ENCODE assay signal across 10 cellular contexts in the genomic region with DNA sequence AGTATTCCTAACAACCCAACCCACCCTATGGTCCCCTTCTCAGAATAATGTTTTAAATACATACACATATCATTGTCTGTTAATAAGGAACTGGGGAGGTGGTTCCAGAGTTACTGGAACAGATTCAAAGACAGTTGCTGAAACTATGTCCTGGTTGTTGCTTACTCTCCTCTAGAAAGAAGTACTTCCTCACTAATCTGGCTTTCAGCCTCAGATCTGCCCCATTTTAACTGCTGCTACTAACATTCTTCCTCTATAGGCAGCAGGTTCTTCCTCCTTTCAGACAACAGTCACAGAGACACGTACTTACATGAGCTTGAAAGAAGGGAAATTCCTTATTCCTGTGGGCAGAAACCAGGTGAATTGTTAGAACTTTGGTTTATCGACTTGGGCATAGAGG.
"Had no signal": no experiment of that assay in that cellular context is flagged by ENCODE, and none has a peak within 500 bp of the region (broad histone marks: within the 10 kb centered on the region; RNA-seq: fewer than 3 reads in every experiment).

No MANE protein-coding gene starts in this region.

- H3K27me3 Mint-ChIP-seq: activated naive CD8-positive, alpha-beta T cell treated with anti-CD3 and anti-CD28 coated beads for 36 hours; activated T-cell treated with anti-CD3 and anti-CD28 coated beads, Interleukin-2, amount 50 U/mL, for 24 hours; natural killer cell treated with Interleukin-12 subunit alpha and Interleukin-12 subunit beta and Interleukin-15 and Interleukin-18, amount 100 ng/mL, for 72 hours had no signal

- H3K27ac Mint-ChIP-seq: activated naive CD8-positive, alpha-beta T cell treated with anti-CD3 and anti-CD28 coated beads for 36 hours; activated T-cell treated with anti-CD3 and anti-CD28 coated beads, Interleukin-2, amount 50 U/mL, for 24 hours; natural killer cell treated with Interleukin-12 subunit alpha and Interleukin-12 subunit beta and Interleukin-15 and Interleukin-18, amount 100 ng/mL, for 72 hours had no signal

- H3K9me3 Mint-ChIP-seq: activated naive CD8-positive, alpha-beta T cell treated with anti-CD3 and anti-CD28 coated beads for 36 hours; activated T-cell treated with anti-CD3 and anti-CD28 coated beads, Interleukin-2, amount 50 U/mL, for 24 hours; natural killer cell treated with Interleukin-12 subunit alpha and Interleukin-12 subunit beta and Interleukin-15 and Interleukin-18, amount 100 ng/mL, for 72 hours had no signal

- H3K4me1 Mint-ChIP-seq: activated naive CD8-positive, alpha-beta T cell treated with anti-CD3 and anti-CD28 coated beads for 36 hours had no signal

- DNase-seq: activated CD4-positive, alpha-beta T cell treated with anti-CD3 and anti-CD28 coated beads, Interleukin-2, amount 50 U/mL, for 1 hour; activated gamma-delta T cell; activated naive CD8-positive, alpha-beta T cell treated with anti-CD3 and anti-CD28 coated beads for 36 hours; activated T-cell treated with anti-CD3 and anti-CD28 coated beads, Interleukin-2, amount 50 U/mL, for 24 hours; brain microvascular endothelial cell; cerebellar nuclear complex; lower lobe of right lung; nucleus accumbens; tibial artery had no signal

- H3K4me3 Mint-ChIP-seq: activated naive CD8-positive, alpha-beta T cell treated with anti-CD3 and anti-CD28 coated beads for 36 hours; activated T-cell treated with anti-CD3 and anti-CD28 coated beads, Interleukin-2, amount 50 U/mL, for 24 hours; natural killer cell treated with Interleukin-12 subunit alpha and Interleukin-12 subunit beta and Interleukin-15 and Interleukin-18, amount 100 ng/mL, for 72 hours had no signal

- ATAC-seq: natural killer cell treated with Interleukin-12 subunit alpha and Interleukin-12 subunit beta and Interleukin-15 and Interleukin-18, amount 100 ng/mL, for 72 hours had no signal
